In genomic region chr14:77760381-77761204, GRCh38 we compare ENCODE assay signal across 8 cellular contexts. TPM values are rescaled to one million over a fixed set of nuclear protein-coding genes. Genes with fewer than 3 reads are reported as not detected.
A peak's percentile ranks its signal among the peaks of the same experiment; 100 is the strongest.
DNase-seq lines count a peak whose midpoint lies in the region; ATAC-seq, FAIRE-seq and TF ChIP-seq lines count a peak whose summit lies in the region.

Gene SNW1, minus strand, starts transcription at chr14:77761156. Its CDS starts 29 bp downstream, at chr14:77761127.

- peak within 1 kb of the TSS; percentile 100 for H3K4me3 ChIP-seq in fibroblast of pulmonary artery (replicated peaks; ENCODE audit: low read depth, low read length)

- ATAC-seq in GM21360 (IDR thresholded peaks at IDR 0.05; ENCODE audit: unreplicated experiment) (peak; percentile 95), natural killer cell (peak; percentile 90 to 95 (median 92))

- TF ChIP-seq CTCF in fibroblast of pulmonary artery (IDR thresholded peaks at IDR 0.05; ENCODE audit: low read length, missing control alignments), result no peak
- TF ChIP-seq CTCF in natural killer cell (IDR thresholded peaks at IDR 0.05), result no peak

- no peaks in the 10 kb centered on the region for H3K9me3 Mint-ChIP-seq in activated T-helper 2 cell treated with anti-CD3 and anti-CD28 coated beads, Interferon-gamma antibody, Interleukin-2, Interleukin-4, amounts not matched to agents 10 μg/mL and 5 μg/mL and 100 μg/mL, durations not matched to agents 14 hours and 24 hours and 36 hours
- H3K9me3 Mint-ChIP-seq in natural killer cell, result no peaks in the 10 kb centered on the region

- peak within 1 kb of the TSS; percentile 97 for H3K27ac Mint-ChIP-seq in activated T-helper 2 cell treated with anti-CD3 and anti-CD28 coated beads, Interferon-gamma antibody, Interleukin-2, Interleukin-4, amounts not matched to agents 10 μg/mL and 5 μg/mL and 100 μg/mL, durations not matched to agents 14 hours and 24 hours and 36 hours
- H3K27ac Mint-ChIP-seq in natural killer cell, result peak within 1 kb of the TSS; percentile 95 to 97

- no peak for FAIRE-seq in RCC 7860 (lab: Jason Lieb, UNC)

- peaks cover 28% of the 10 kb centered on the region for H3K36me3 Mint-ChIP-seq in activated T-helper 2 cell treated with anti-CD3 and anti-CD28 coated beads, Interferon-gamma antibody, Interleukin-2, Interleukin-4, amounts not matched to agents 10 μg/mL and 5 μg/mL and 100 μg/mL, durations not matched to agents 14 hours and 24 hours and 36 hours (ENCODE audit: low read depth)
- no peaks in the 10 kb centered on the region for H3K36me3 Mint-ChIP-seq in natural killer cell

- H3K4me3 Mint-ChIP-seq in activated T-helper 2 cell treated with anti-CD3 and anti-CD28 coated beads, Interferon-gamma antibody, Interleukin-2, Interleukin-4, amounts not matched to agents 10 μg/mL and 5 μg/mL and 100 μg/mL, durations not matched to agents 14 hours and 24 hours and 36 hours (ENCODE audit: low read depth), result peak within 1 kb of the TSS; percentile 97
- peak within 1 kb of the TSS; percentile 94 for H3K4me3 Mint-ChIP-seq in natural killer cell

- peaks cover 4% of the 10 kb centered on the region for H3K27me3 Mint-ChIP-seq in activated T-helper 2 cell treated with anti-CD3 and anti-CD28 coated beads, Interferon-gamma antibody, Interleukin-2, Interleukin-4, amounts not matched to agents 10 μg/mL and 5 μg/mL and 100 μg/mL, durations not matched to agents 14 hours and 24 hours and 36 hours (ENCODE audit: low read depth)
- no peaks in the 10 kb centered on the region for H3K27me3 Mint-ChIP-seq in natural killer cell (ENCODE audit: low read depth in 2 of 2)

- peak; percentile 95 for DNase-seq in D341Med (ENCODE audit: low spot score)
- peak; percentile 92 for DNase-seq in HT1080 (ENCODE audit: low read depth)
- peak; percentile 77 for DNase-seq in RCC 7860 (ENCODE audit: low spot score)
- peak; percentile 90 for DNase-seq in activated T-helper 2 cell treated with anti-CD3 and anti-CD28 coated beads, Interferon-gamma antibody, Interleukin-2, Interleukin-4, amounts not matched to agents 10 μg/mL and 5 μg/mL and 100 μg/mL, durations not matched to agents 14 hours and 24 hours and 36 hours (ENCODE audit: low spot score)
- DNase-seq in fibroblast of pulmonary artery (ENCODE audit: low read depth), result peak; percentile 66
- peak; percentile 81 for DNase-seq in natural killer cell
- DNase-seq in stimulated activated naive CD4-positive, alpha-beta T cell treated with Interleukin-2 at 50 U/mL for 16 hours (lab: John Stamatoyannopoulos, UW), result peak; percentile 93

- intact Hi-C loops in activated T-helper 2 cell treated with anti-CD3 and anti-CD28 coated beads, Interferon-gamma antibody, Interleukin-2, Interleukin-4, amounts not matched to agents 10 μg/mL and 5 μg/mL and 100 μg/mL, durations not matched to agents 14 hours and 24 hours and 36 hours (cut with micrococcal nuclease), result loop anchor here (1.0 kb wide), 3 partner anchors 40 to 439 kb away; partner anchors contain the start of genes ADCK1, GSTZ1 and VIPAS39
- intact Hi-C loops in natural killer cell (cut with micrococcal nuclease), result loop anchor here (1.0 kb wide), 5 partner anchors 40 to 439 kb away; partner anchors contain the start of genes ADCK1, ALKBH1, GSTZ1 and SLIRP

- H3K4me1 Mint-ChIP-seq in activated T-helper 2 cell treated with anti-CD3 and anti-CD28 coated beads, Interferon-gamma antibody, Interleukin-2, Interleukin-4, amounts not matched to agents 10 μg/mL and 5 μg/mL and 100 μg/mL, durations not matched to agents 14 hours and 24 hours and 36 hours (ENCODE audit: low read depth), result peaks cover 28% of the 10 kb centered on the region
- H3K4me1 Mint-ChIP-seq in natural killer cell, result peaks cover 32 to 41% of the 10 kb centered on the region in 2 donors

RNA-seq across cellular contexts. Expression of gene SNW1, which starts in this region (rescaled TPM):
- total RNA-seq in HT1080 (2014; rRNA removed; shearing (Covaris generic)), result 79.6 and 82.1 TPM in 2 replicates
- polyA plus RNA-seq in HT1080 (2015; cell fraction: cytosol; rRNA removed), result 76.6 and 83.5 TPM in 2 replicates
- 115 and 127 TPM in 2 replicates for polyA plus RNA-seq in HT1080 (2015; cell fraction: nucleus; rRNA removed)
- total RNA-seq in activated T-helper 2 cell treated with anti-CD3 and anti-CD28 coated beads, Interferon-gamma antibody, Interleukin-2, Interleukin-4, amounts not matched to agents 10 μg/mL and 5 μg/mL and 100 μg/mL, durations not matched to agents 14 hours and 24 hours and 36 hours, result 101 and 114 TPM in 2 replicates
- total RNA-seq in natural killer cell, result 100 to 1,000 TPM in 2 of 3 donors, 10 to 100 TPM in 1; 89.7 to 106 (median 103) TPM

Comparison
In these comparisons a context has a peak if more than half of its experiments do, and no peak if none do; other contexts are left out.
1. Peak in every context shown above with its lines: DNase-seq, ATAC-seq and H3K4me3 ChIP-seq.